In genomic region chr16:80176114-80176513, GRCh38 we compare ENCODE assay signal across 22 cellular contexts.
A peak's percentile ranks its signal among the peaks of the same experiment; 100 is the strongest.
DNase-seq lines count a peak whose midpoint lies in the region; ATAC-seq and TF ChIP-seq lines count a peak whose summit lies in the region.
"Had no signal": no experiment of that assay in that cellular context is flagged by ENCODE, and none has a peak within 500 bp of the region (broad histone marks: within the 10 kb centered on the region; RNA-seq: fewer than 3 reads in every experiment).

No MANE protein-coding gene starts in this region.

- TF ChIP-seq CTCF in epithelial cell of esophagus (IDR thresholded peaks at IDR 0.05; ENCODE audit: insufficient read depth, low read depth, low read length, missing control alignments), result no peak

- no peak for ATAC-seq in GM19467 (IDR thresholded peaks at IDR 0.05; ENCODE audit: unreplicated experiment)
- ATAC-seq: activated naive CD4-positive, alpha-beta T cell treated with anti-CD3 and anti-CD28 coated beads, Interleukin-2, amount 50 U/mL, for 72 hours; activated T-helper 17 cell treated with anti-CD3 and anti-CD28 coated beads, Interleukin-2, amount 50 U/mL, for 72 hours; HCT116; heart left ventricle; left lobe of liver; natural killer cell treated with Interleukin-12 subunit alpha and Interleukin-12 subunit beta and Interleukin-15 and Interleukin-18, amount 100 ng/mL, for 72 hours; pancreas; right cardiac atrium had no signal

- DNase-seq in EH (ENCODE audit: low read depth), result peak; percentile 83
- peak; percentile 72 for DNase-seq in LHCN-M2 (ENCODE audit: low read depth)
- DNase-seq in epithelial cell of esophagus (ENCODE audit: low read depth), result peak; percentile 24
- DNase-seq in renal cortical epithelial cell (ENCODE audit: low read depth), result peak; percentile 77
- no peak for DNase-seq in C1 segment of cervical spinal cord (lab: John Stamatoyannopoulos, UW)
- DNase-seq in NCI-H2227 (lab: John Stamatoyannopoulos, UW; ENCODE audit: unreplicated experiment), result no peak
- no peak for DNase-seq in NCI-H345 treated with DMSO at 0.1 percent for 48 hours (lab: John Stamatoyannopoulos, UW; ENCODE audit: unreplicated experiment)
- DNase-seq: activated CD4-positive, alpha-beta T cell treated with anti-CD3 and anti-CD28 coated beads, Interleukin-2, amount 50 U/mL, for 1 hour; BE2C; heart left ventricle; MM.1S; NCI-H1436; pancreas; right cardiac atrium; WERI-Rb-1 had no signal

- H3K4me3 ChIP-seq in epithelial cell of esophagus (ENCODE audit: low read length), result no peak overlapping the region
- H3K4me3 ChIP-seq: heart left ventricle, pancreas, tibial nerve had no signal

Comparison
In these comparisons a context has a peak if more than half of its experiments do, and no peak if none do; other contexts are left out.
1. DNase-seq: peak in EH (single experiment), LHCN-M2 (single experiment), epithelial cell of esophagus (single experiment) and renal cortical epithelial cell (single experiment); none in C1 segment of cervical spinal cord (0 of 14), NCI-H2227 (single experiment) and NCI-H345 treated with DMSO at 0.1 percent for 48 hours (single experiment).